In the genomic region with DNA sequence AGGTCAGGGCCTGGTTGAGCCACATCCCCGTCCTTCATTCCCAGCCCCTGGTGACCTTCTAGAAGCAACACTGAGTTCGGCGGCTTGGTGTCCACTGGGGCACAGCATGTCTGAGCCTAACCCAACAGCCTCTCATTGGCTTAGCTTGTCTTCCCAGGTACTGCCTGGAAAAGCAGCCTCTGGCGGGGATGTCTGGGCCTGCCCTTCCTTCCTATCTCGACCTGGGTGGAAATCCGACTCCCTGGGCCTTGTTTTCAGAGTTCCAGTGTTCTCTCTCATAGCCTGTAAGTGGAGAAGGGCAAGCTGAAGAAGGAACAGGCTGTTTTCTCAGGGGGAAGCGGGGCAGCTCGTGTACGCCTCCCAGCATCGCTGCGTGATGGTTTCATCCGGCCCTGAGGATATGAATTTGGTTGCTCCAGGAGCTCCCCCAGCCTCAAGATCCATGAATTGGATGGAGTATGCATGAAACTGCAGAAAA, we compare ENCODE assay signal across 10 cellular contexts.
DNase-seq lines count a peak whose midpoint lies in the region; ATAC-seq and TF ChIP-seq lines count a peak whose summit lies in the region.
"Had no signal": no experiment of that assay in that cellular context is flagged by ENCODE, and none has a peak within 500 bp of the region (broad histone marks: within the 10 kb centered on the region; RNA-seq: fewer than 3 reads in every experiment).

No MANE protein-coding gene starts in this region.

- H3K4me3 Mint-ChIP-seq in glutamatergic neuron (ENCODE audit: unreplicated experiment), result peak overlapping the region; percentile 13
- H3K4me3 Mint-ChIP-seq in stimulated activated naive B cell treated with anti-CD40 and anti-IgM and Interleukin-4, amounts not matched to agents 10 μg/mL and 1 μg/mL and 100 μg/mL, for 72 hours, result no peak overlapping the region

- peak overlapping the region; percentile 99 for H3K27ac Mint-ChIP-seq in glutamatergic neuron (ENCODE audit: unreplicated experiment)
- peak overlapping the region; percentile 51 for H3K27ac Mint-ChIP-seq in stimulated activated naive B cell treated with anti-CD40 and anti-IgM and Interleukin-4, amounts not matched to agents 10 μg/mL and 1 μg/mL and 100 μg/mL, for 72 hours

- no peaks in the 10 kb centered on the region for H3K9me3 ChIP-seq in SJCRH30 (replicated peaks)

- ATAC-seq in stimulated activated naive B cell treated with anti-CD40 and anti-IgM and Interleukin-4, amounts not matched to agents 10 μg/mL and 1 μg/mL and 100 μg/mL, for 72 hours (replicated peaks), result no peak
- no peak for ATAC-seq in GM21825 (IDR thresholded peaks at IDR 0.05; ENCODE audit: unreplicated experiment)
- no peak for ATAC-seq in GM19452 (IDR thresholded peaks at IDR 0.05; ENCODE audit: unreplicated experiment)

- no peak overlapping the region for H3K27ac ChIP-seq in SJCRH30

- no peaks in the 10 kb centered on the region for H3K36me3 ChIP-seq in SJCRH30

- peaks cover 6% of the 10 kb centered on the region for H3K36me3 Mint-ChIP-seq in glutamatergic neuron (ENCODE audit: unreplicated experiment)
- H3K36me3 Mint-ChIP-seq in stimulated activated naive B cell treated with anti-CD40 and anti-IgM and Interleukin-4, amounts not matched to agents 10 μg/mL and 1 μg/mL and 100 μg/mL, for 72 hours, result no peaks in the 10 kb centered on the region

- DNase-seq in NCI-H2196 (lab: John Stamatoyannopoulos, UW; ENCODE audit: unreplicated experiment) (peak; percentile 15), NCI-H2196 treated with DMSO at 0.1 percent for 48 hours (lab: John Stamatoyannopoulos, UW; ENCODE audit: unreplicated experiment) (no peak), SJCRH30 (peak; percentile 41 to 73), glutamatergic neuron (no peak), midbrain (lab: John Stamatoyannopoulos, UW) (no peak)
- no peak for DNase-seq in stimulated activated naive B cell treated with anti-CD40 and anti-IgM and Interleukin-4, amounts not matched to agents 10 μg/mL and 1 μg/mL and 100 μg/mL, for 72 hours
- DNase-seq: activated effector memory CD4-positive, alpha-beta T cell treated with Interleukin-2 at 50 U/mL for 16 hours; stimulated activated CD4-positive, alpha-beta T cell treated with anti-CD3 and anti-CD28 coated beads, Interleukin-15, amount 100 ng/mL, for 24 hours had no signal

- peaks cover 56% of the 10 kb centered on the region for H3K4me1 Mint-ChIP-seq in glutamatergic neuron (ENCODE audit: low read depth, unreplicated experiment)
- peaks cover 69 to 90% of the 10 kb centered on the region in 2 donors for H3K4me1 Mint-ChIP-seq in stimulated activated naive B cell treated with anti-CD40 and anti-IgM and Interleukin-4, amounts not matched to agents 10 μg/mL and 1 μg/mL and 100 μg/mL, for 72 hours

- no peaks in the 10 kb centered on the region for H3K27me3 ChIP-seq in SJCRH30

- no peak for TF ChIP-seq CTCF in glutamatergic neuron (IDR thresholded peaks at IDR 0.05; ENCODE audit: partially characterized antibody, unreplicated experiment)

- no peak overlapping the region for H3K4me3 ChIP-seq in SJCRH30

- H3K9me3 Mint-ChIP-seq in glutamatergic neuron (ENCODE audit: unreplicated experiment), result peaks cover 15% of the 10 kb centered on the region
- no peaks in the 10 kb centered on the region for H3K9me3 Mint-ChIP-seq in stimulated activated naive B cell treated with anti-CD40 and anti-IgM and Interleukin-4, amounts not matched to agents 10 μg/mL and 1 μg/mL and 100 μg/mL, for 72 hours

- peaks cover 6% of the 10 kb centered on the region for H3K27me3 Mint-ChIP-seq in glutamatergic neuron (ENCODE audit: unreplicated experiment)
- no peaks in the 10 kb centered on the region for H3K27me3 Mint-ChIP-seq in stimulated activated naive B cell treated with anti-CD40 and anti-IgM and Interleukin-4, amounts not matched to agents 10 μg/mL and 1 μg/mL and 100 μg/mL, for 72 hours

- peaks cover 35% of the 10 kb centered on the region for H3K4me1 ChIP-seq in SJCRH30

Comparison
In these comparisons a context has a peak if more than half of its experiments do, and no peak if none do; other contexts are left out.
1. DNase-seq: peak in NCI-H2196 (single experiment) and SJCRH30 (2 of 2); none in NCI-H2196 treated with DMSO at 0.1 percent for 48 hours (single experiment), glutamatergic neuron (single experiment), stimulated activated naive B cell treated with anti-CD40 and anti-IgM and Interleukin-4, amounts not matched to agents 10 μg/mL and 1 μg/mL and 100 μg/mL, for 72 hours (single experiment) and midbrain (single experiment).